Comparison of ENCODE assay signal across 21 cellular contexts in genomic region chr2:39144411-39144810, GRCh38.
"Had no signal": no experiment of that assay in that cellular context is flagged by ENCODE, and none has a peak within 500 bp of the region (broad histone marks: within the 10 kb centered on the region; RNA-seq: fewer than 3 reads in every experiment).

No MANE protein-coding gene starts in this region.

- ATAC-seq: activated CD4-positive, CD25-positive, alpha-beta regulatory T cell treated with anti-CD3 and anti-CD28 coated beads, Interleukin-2, amount 50 U/mL, for 24 hours; activated CD8-positive, alpha-beta T cell treated with anti-CD3 and anti-CD28 coated beads, Interleukin-2, amount 10 ng/mL, durations not matched to agents 7 days and 5 days; stimulated activated naive B cell treated with anti-CD40 and anti-IgM and Interleukin-4, amounts not matched to agents 10 μg/mL and 1 μg/mL and 100 μg/mL, for 72 hours had no signal

- H3K9me3 ChIP-seq: spleen, tibial artery had no signal

- H3K27ac ChIP-seq: tibial artery had no signal

- DNase-seq: activated CD4-positive, alpha-beta T cell treated with anti-CD3 and anti-CD28 coated beads, Interleukin-2, amount 10 ng/mL, durations not matched to agents 7 days and 5 days; activated naive CD4-positive, alpha-beta T cell treated with Interleukin-2 at 50 U/mL for 16 hours; activated naive CD8-positive, alpha-beta T cell treated with anti-CD3 and anti-CD28 coated beads, Interleukin-2, amount 10 ng/mL, durations not matched to agents 7 days and 5 days; activated T-cell treated with anti-CD3 and anti-CD28 coated beads, Interleukin-2, amount 50 U/mL, for 24 hours; anterior cingulate cortex; central memory CD4-positive, alpha-beta T cell; erythroblast; head of caudate nucleus; occipital lobe; posterior cingulate gyrus; retina; spleen; stimulated activated CD4-positive, alpha-beta T cell treated with anti-CD3 and anti-CD28 coated beads, Interleukin-4, amount 100 ng/mL, for 4 hours; stimulated activated naive B cell treated with anti-CD40 and anti-IgM and Interleukin-4, amounts not matched to agents 10 μg/mL and 1 μg/mL and 100 μg/mL, for 72 hours; tibial artery had no signal

- H3K4me1 ChIP-seq: tibial artery had no signal

- H3K27me3 ChIP-seq: spleen, tibial artery had no signal

- H3K4me3 ChIP-seq: lung, spleen, tibial artery had no signal

- FAIRE-seq: colon, frontal cortex, keratinocyte had no signal

- H3K36me3 ChIP-seq: spleen, tibial artery had no signal
